In genomic region chr9:116070256-116070914, GRCh38 we compare ENCODE assay signal across 1 cellular context.
TF ChIP-seq lines count a peak whose summit lies in the region.

No MANE protein-coding gene starts in this region.

TF ChIP-seq in GM23338, 12 proteins besides CTCF, POLR2A, EP300 and RAD21 (continued from another document):
- TF ChIP-seq EZH2phosphoT487 (IDR thresholded peaks at IDR 0.05; ENCODE audit: unreplicated experiment), result no peak
